In the genomic region with DNA sequence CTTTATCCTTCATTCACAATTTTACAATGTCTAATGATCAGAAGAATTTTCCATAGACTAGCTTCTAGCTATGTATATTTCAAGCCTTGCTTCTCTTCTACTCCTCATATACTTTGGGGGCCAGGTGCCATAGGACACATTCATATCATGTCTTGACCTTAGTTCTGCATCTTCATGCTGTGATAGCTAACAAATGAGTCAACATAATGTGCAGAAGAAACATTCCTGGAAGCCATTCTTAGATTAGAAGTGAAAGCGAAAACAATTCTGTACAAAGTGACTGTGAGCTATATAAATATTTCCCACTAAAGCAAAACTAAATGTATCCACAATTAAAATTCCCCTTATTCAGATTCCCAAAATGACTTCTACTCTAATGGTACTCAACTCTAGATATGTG, we compare ENCODE assay signal across 9 cellular contexts.
DNase-seq lines count a peak whose midpoint lies in the region; ATAC-seq, FAIRE-seq and TF ChIP-seq lines count a peak whose summit lies in the region.
"Had no signal": no experiment of that assay in that cellular context is flagged by ENCODE, and none has a peak within 500 bp of the region (broad histone marks: within the 10 kb centered on the region; RNA-seq: fewer than 3 reads in every experiment).

No MANE protein-coding gene starts in this region.

- no peak for TF ChIP-seq EP300 in stomach (IDR thresholded peaks at IDR 0.05)

- peak overlapping the region; percentile 89 for H2AFZ ChIP-seq in ACC112 (ENCODE audit: low read length, unreplicated experiment)

- peak; percentile 77 for DNase-seq in OCI-M1 (lab: John Stamatoyannopoulos, UW)
- no peak for DNase-seq in stomach
- DNase-seq in D721Med (ENCODE audit: insufficient read length, low spot score): no peak
- no peak for DNase-seq in nucleus accumbens (lab: John Stamatoyannopoulos, UW)
- DNase-seq: NCI-H774 had no signal

- H3K36me3 ChIP-seq in ACC112 (ENCODE audit: insufficient read depth, low read length) (no peaks in the 10 kb centered on the region), stomach (no peaks in the 10 kb centered on the region)

- ATAC-seq in GM19023 (IDR thresholded peaks at IDR 0.05; ENCODE audit: unreplicated experiment): peak; percentile 60
- peak; percentile 84 for ATAC-seq in HG02642 (IDR thresholded peaks at IDR 0.05; ENCODE audit: poor library complexity, unreplicated experiment)
- no peak for ATAC-seq in HG03460 (IDR thresholded peaks at IDR 0.05; ENCODE audit: unreplicated experiment)

- no peak for TF ChIP-seq CTCF in stomach (IDR thresholded peaks at IDR 0.05)
- no peak for TF ChIP-seq CTCF in D721Med (IDR thresholded peaks at IDR 0.05; ENCODE audit: insufficient read depth, missing control alignments)

- H3K79me2 ChIP-seq in ACC112 (ENCODE audit: control insufficient read depth, insufficient read depth, low read length, unreplicated experiment): no peaks in the 10 kb centered on the region

- H3K27me3 ChIP-seq in ACC112 (ENCODE audit: insufficient read depth, low read length): no peaks in the 10 kb centered on the region
- no peaks in the 10 kb centered on the region for H3K27me3 ChIP-seq in stomach

- H3K4me3 ChIP-seq in ACC112 (ENCODE audit: low read depth, low read length): peak overlapping the region; percentile 59; the same call in 1 of the 2 replicates
- H3K4me3 ChIP-seq in stomach: no peak overlapping the region

- intact Hi-C loops in stomach (cut with DNase I; ENCODE audit: low total_unique reads): no loop called here

- FAIRE-seq in D721Med (lab: Jason Lieb, UNC): no peak

- 83 to 96% (median 90%) methylated on average over 1 of the region's 1 CpG for WGBS in stomach, 5 donors

- H3K27ac ChIP-seq in ACC112 (ENCODE audit: low read depth, low read length) (no peak overlapping the region), stomach (no peak overlapping the region)

- TF ChIP-seq POLR2A in stomach (IDR thresholded peaks at IDR 0.05): no peak

- H3K4me1 ChIP-seq in ACC112 (ENCODE audit: control insufficient read depth, insufficient read depth, low read length, unreplicated experiment) (peaks cover 6% of the 10 kb centered on the region), stomach (no peaks in the 10 kb centered on the region)

- H3K9me3 ChIP-seq in stomach: no peaks in the 10 kb centered on the region
